Comparison of ENCODE assay signal across 8 cellular contexts in genomic region chr6:75935473-75935793, GRCh38.
DNase-seq lines count a peak whose midpoint lies in the region; ATAC-seq and TF ChIP-seq lines count a peak whose summit lies in the region.

No MANE protein-coding gene starts in this region.

- no peaks in the 10 kb centered on the region for H3K36me3 ChIP-seq in neuron (ENCODE audit: insufficient read depth, low read length)

- no peak for DNase-seq in choroid plexus epithelial cell (ENCODE audit: low read depth)
- no peak for DNase-seq in UCSD-AML1 (lab: John Stamatoyannopoulos, UW; ENCODE audit: unreplicated experiment)
- no peak for DNase-seq in T-helper 9 cell
- no peak for DNase-seq in inferior parietal cortex (ENCODE audit: extremely low spot score)

- no peaks in the 10 kb centered on the region for H3K9me3 ChIP-seq in neuron (ENCODE audit: low read length)

- H2AFZ ChIP-seq in neuron (ENCODE audit: low read depth, low read length) = peak overlapping the region; percentile 55

- no peaks in the 10 kb centered on the region for H3K27me3 ChIP-seq in neuron (ENCODE audit: insufficient read depth, low read length)

- TF ChIP-seq CTCF in C4-2B (conservative IDR thresholded peaks at IDR 0.05) = no peak
- TF ChIP-seq CTCF in choroid plexus epithelial cell (conservative IDR thresholded peaks at IDR 0.05; ENCODE audit: low read depth, low read length) = no peak

- peak; percentile 1 for ATAC-seq in HG03066 (IDR thresholded peaks at IDR 0.05; ENCODE audit: low read depth, unreplicated experiment)
- no peak for ATAC-seq in GM19463 (IDR thresholded peaks at IDR 0.05; ENCODE audit: unreplicated experiment)

- H3K4me3 ChIP-seq in choroid plexus epithelial cell (ENCODE audit: low read depth, low read length) (peak overlapping the region; percentile 56), neuron (ENCODE audit: low read length) (peak overlapping the region; percentile 46)

- peaks cover 44% of the 10 kb centered on the region for H3K4me1 ChIP-seq in neuron (ENCODE audit: insufficient read depth, low read length)

- peak overlapping the region; percentile 15; the same call in 1 of the 2 replicates for H3K27ac ChIP-seq in C4-2B
